ENCODE assay signal across 28 cellular contexts in genomic region chr5:17065468-17065867, GRCh38.
"Had no signal": no experiment of that assay in that cellular context is flagged by ENCODE, and none has a peak within 500 bp of the region (broad histone marks: within the 10 kb centered on the region; RNA-seq: fewer than 3 reads in every experiment).

No MANE protein-coding gene starts in this region.

- H3K9me3 Mint-ChIP-seq: activated naive CD8-positive, alpha-beta T cell treated with anti-CD3 and anti-CD28 coated beads for 36 hours; activated T-helper 17 cell treated with anti-CD3 and anti-CD28 coated beads, Interleukin-2, amount 50 U/mL, for 72 hours; T-helper 1 cell treated with Interleukin-12 subunit alpha and Interleukin-12 subunit beta and Interleukin-4 antibody, amounts not matched to agents 30 μg/mL and 1 μg/mL, for 36 hours had no signal

- H3K4me1 Mint-ChIP-seq: activated CD4-positive, alpha-beta memory T cell treated with anti-CD3 and anti-CD28 coated beads, Interleukin-2, amount 10 ng/mL, durations not matched to agents 7 days and 5 days; activated CD4-positive, alpha-beta T cell treated with anti-CD3 and anti-CD28 coated beads for 36 hours; activated naive CD4-positive, alpha-beta T cell treated with anti-CD3 and anti-CD28 coated beads, Interleukin-2, amount 10 ng/mL, durations not matched to agents 7 days and 5 days; activated naive CD8-positive, alpha-beta T cell treated with anti-CD3 and anti-CD28 coated beads for 36 hours; activated T-helper 17 cell treated with anti-CD3 and anti-CD28 coated beads, Interleukin-2, amount 50 U/mL, for 72 hours had no signal

- H3K9me3 ChIP-seq: adrenal gland had no signal

- H3K4me2 ChIP-seq: KMS-11 had no signal

- H3K4me3 Mint-ChIP-seq: activated CD4-positive, alpha-beta memory T cell treated with anti-CD3 and anti-CD28 coated beads, Interleukin-2, amount 10 ng/mL, durations not matched to agents 7 days and 5 days; activated CD4-positive, alpha-beta T cell treated with anti-CD3 and anti-CD28 coated beads for 36 hours; activated naive CD4-positive, alpha-beta T cell treated with anti-CD3 and anti-CD28 coated beads, Interleukin-2, amount 10 ng/mL, durations not matched to agents 7 days and 5 days; activated naive CD8-positive, alpha-beta T cell treated with anti-CD3 and anti-CD28 coated beads for 36 hours; activated T-helper 17 cell treated with anti-CD3 and anti-CD28 coated beads, Interleukin-2, amount 50 U/mL, for 72 hours; T-helper 1 cell treated with Interleukin-12 subunit alpha and Interleukin-12 subunit beta and Interleukin-4 antibody, amounts not matched to agents 30 μg/mL and 1 μg/mL, for 36 hours had no signal

- H3K9ac ChIP-seq: KMS-11 had no signal

- DNase-seq: activated CD4-positive, alpha-beta memory T cell treated with anti-CD3 and anti-CD28 coated beads, Interleukin-2, amount 10 ng/mL, durations not matched to agents 7 days and 5 days; activated CD4-positive, alpha-beta T cell treated with anti-CD3 and anti-CD28 coated beads for 36 hours; activated CD4-positive, alpha-beta T cell treated with anti-CD3 and anti-CD28 coated beads, Interleukin-2, amount 50 U/mL, for 1 hour; activated CD4-positive, CD25-positive, alpha-beta regulatory T cell; activated gamma-delta T cell; activated naive CD4-positive, alpha-beta T cell treated with anti-CD3 and anti-CD28 coated beads, Interleukin-2, amount 10 ng/mL, durations not matched to agents 7 days and 5 days; activated naive CD8-positive, alpha-beta T cell treated with anti-CD3 and anti-CD28 coated beads for 36 hours; activated T-cell treated with anti-CD3 and anti-CD28 coated beads for 4 hours; activated T-cell treated with anti-CD3 and anti-CD28 coated beads, Interleukin-2, amount 50 U/mL, for 48 hours; adrenal gland; anterior cingulate cortex; caudate nucleus; MV-4-11; NCI-H1092 treated with DMSO at 0.1 percent for 48 hours; NCI-H1417 treated with DMSO at 0.1 percent for 48 hours; NCI-H1694; NCI-H2029; NCI-H2107; NCI-H2171 treated with DMSO at 0.1 percent for 48 hours; NCI-H226; NCI-H526; NCI-H774; Peyer's patch; SHP77 treated with DMSO at 0.1 percent for 48 hours had no signal

- H3K27me3 Mint-ChIP-seq: activated CD4-positive, alpha-beta memory T cell treated with anti-CD3 and anti-CD28 coated beads, Interleukin-2, amount 10 ng/mL, durations not matched to agents 7 days and 5 days; activated CD4-positive, alpha-beta T cell treated with anti-CD3 and anti-CD28 coated beads for 36 hours; activated naive CD4-positive, alpha-beta T cell treated with anti-CD3 and anti-CD28 coated beads, Interleukin-2, amount 10 ng/mL, durations not matched to agents 7 days and 5 days; activated naive CD8-positive, alpha-beta T cell treated with anti-CD3 and anti-CD28 coated beads for 36 hours; activated T-helper 17 cell treated with anti-CD3 and anti-CD28 coated beads, Interleukin-2, amount 50 U/mL, for 72 hours had no signal

- H3K27ac ChIP-seq: adrenal gland, KMS-11, Peyer's patch, RWPE1 had no signal

- H3K36me3 Mint-ChIP-seq: activated naive CD4-positive, alpha-beta T cell treated with anti-CD3 and anti-CD28 coated beads, Interleukin-2, amount 10 ng/mL, durations not matched to agents 7 days and 5 days; activated naive CD8-positive, alpha-beta T cell treated with anti-CD3 and anti-CD28 coated beads for 36 hours had no signal

- H3K27ac Mint-ChIP-seq: activated CD4-positive, alpha-beta memory T cell treated with anti-CD3 and anti-CD28 coated beads, Interleukin-2, amount 10 ng/mL, durations not matched to agents 7 days and 5 days; activated CD4-positive, alpha-beta T cell treated with anti-CD3 and anti-CD28 coated beads for 36 hours; activated naive CD4-positive, alpha-beta T cell treated with anti-CD3 and anti-CD28 coated beads, Interleukin-2, amount 10 ng/mL, durations not matched to agents 7 days and 5 days; activated naive CD8-positive, alpha-beta T cell treated with anti-CD3 and anti-CD28 coated beads for 36 hours; activated T-helper 17 cell treated with anti-CD3 and anti-CD28 coated beads, Interleukin-2, amount 50 U/mL, for 72 hours; T-helper 1 cell treated with Interleukin-12 subunit alpha and Interleukin-12 subunit beta and Interleukin-4 antibody, amounts not matched to agents 30 μg/mL and 1 μg/mL, for 36 hours had no signal

- H3K36me3 ChIP-seq: adrenal gland, Peyer's patch had no signal

- H3K27me3 ChIP-seq: adrenal gland, Peyer's patch had no signal

- H3K4me3 ChIP-seq: adrenal gland, Peyer's patch had no signal
